In the genomic region with DNA sequence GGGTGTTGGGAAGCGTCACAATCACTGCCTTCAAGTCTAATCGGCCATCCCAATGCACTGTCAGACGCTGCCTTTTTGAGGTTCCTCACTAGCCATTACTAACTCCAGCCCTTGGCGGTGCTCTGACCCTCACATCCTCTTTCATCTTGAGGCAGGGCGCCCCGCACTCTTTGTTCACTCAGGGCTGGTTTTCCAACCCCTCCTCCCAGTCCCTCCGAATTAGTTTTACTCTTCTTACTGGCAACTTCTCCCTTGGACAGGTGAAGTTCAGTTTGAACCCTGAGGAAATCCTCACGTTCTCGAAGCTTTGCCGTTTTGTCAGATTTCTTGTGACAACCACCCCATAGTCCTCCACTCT, we compare ENCODE assay signal across 8 cellular contexts. TPM values are rescaled to one million over a fixed set of nuclear protein-coding genes. Genes with fewer than 3 reads are reported as not detected.
DNase-seq lines count a peak whose midpoint lies in the region; ATAC-seq and TF ChIP-seq lines count a peak whose summit lies in the region.

No MANE protein-coding gene starts in this region.

- peak; percentile 43 for DNase-seq in NOMO-1 treated with DMSO at 0.1 percent for 48 hours (lab: John Stamatoyannopoulos, UW; ENCODE audit: unreplicated experiment)
- DNase-seq in NOMO-1 treated with dmso at 0.1 percent for 144 hours (lab: John Stamatoyannopoulos, UW; ENCODE audit: unreplicated experiment): no peak
- no peak for DNase-seq in MG63
- DNase-seq in NCI-H187 (lab: John Stamatoyannopoulos, UW): no peak
- no peak for DNase-seq in SW480 (ENCODE audit: low spot score)

- peak overlapping the region; percentile 92 for H3K27ac ChIP-seq in duodenal mucosa (ENCODE audit: low read depth, low read length)
- H3K27ac ChIP-seq in neutrophil: peak overlapping the region; percentile 96

- H3K9ac ChIP-seq in duodenal mucosa (ENCODE audit: low read depth in 1 of 2, low read length in 2 of 2): peak overlapping the region; percentile 92 to 93

- ATAC-seq in HG02642 (IDR thresholded peaks at IDR 0.05; ENCODE audit: poor library complexity, unreplicated experiment): no peak

- H3K4me3 ChIP-seq in MG63 (peak overlapping the region; percentile 85), duodenal mucosa (ENCODE audit: low read depth in 1 of 2, low read length in 2 of 2) (peak overlapping the region; percentile 77 to 90), neutrophil (ENCODE audit: low read depth in 1 of 2, low read length in 1 of 2) (peak overlapping the region; percentile 87 to 96)

- H3K27me3 ChIP-seq in MG63 (no peaks in the 10 kb centered on the region), duodenal mucosa (ENCODE audit: control insufficient read depth in 1 of 2, insufficient read depth in 2 of 2, low read length in 2 of 2) (no peaks in the 10 kb centered on the region), neutrophil (no peaks in the 10 kb centered on the region)

- TF ChIP-seq CTCF in neutrophil (IDR thresholded peaks at IDR 0.05): no peak

- H3K36me3 ChIP-seq in MG63 (peaks cover 39% of the 10 kb centered on the region), duodenal mucosa (ENCODE audit: control insufficient read depth in 1 of 2, insufficient read depth in 2 of 2, low read length in 2 of 2) (peaks cover 2 to 33% of the 10 kb centered on the region in 2 donors), neutrophil (peaks cover 23% of the 10 kb centered on the region)

- H3K4me1 ChIP-seq in duodenal mucosa (ENCODE audit: control insufficient read depth in 1 of 2, insufficient read depth in 2 of 2, low read length in 2 of 2) (peaks cover 19 to 20% of the 10 kb centered on the region in 2 donors), neutrophil (ENCODE audit: control insufficient read depth in 1 of 2, insufficient read depth in 1 of 2, low read depth in 1 of 2, low read length in 1 of 2) (peaks cover 35 to 37% of the 10 kb centered on the region in 2 experiments)

- H3K9me3 ChIP-seq in MG63: no peaks in the 10 kb centered on the region; the same call in 1 of the 2 replicates
- no peaks in the 10 kb centered on the region for H3K9me3 ChIP-seq in duodenal mucosa (ENCODE audit: control insufficient read depth in 1 of 2, low read length in 2 of 2)
- no peaks in the 10 kb centered on the region for H3K9me3 ChIP-seq in neutrophil

RNA-seq across cellular contexts. Expression of a gene that starts 0.6 kb away (rescaled TPM):
- 3.5 and 5.3 TPM in 2 replicates for total RNA-seq in MG63 (2014; rRNA removed; shearing (Covaris generic); ENCODE audit: low replicate concordance)

RNA-seq across cellular contexts. Expression of a gene that starts 2.2 kb away (rescaled TPM):
- total RNA-seq in MG63 (2014; rRNA removed; shearing (Covaris generic); ENCODE audit: low replicate concordance): 1,876 and 4,191 TPM in 2 replicates

RNA-seq across cellular contexts. Expression of a gene that starts 9.4 kb away (rescaled TPM):
- 84.9 and 145 TPM in 2 replicates for total RNA-seq in MG63 (2014; rRNA removed; shearing (Covaris generic); ENCODE audit: low replicate concordance)

RNA-seq across cellular contexts. Expression of a gene that starts 14.3 kb away (rescaled TPM):
- 329 and 467 TPM in 2 replicates for total RNA-seq in MG63 (2014; rRNA removed; shearing (Covaris generic); ENCODE audit: low replicate concordance)

RNA-seq across cellular contexts. Expression of a gene that starts 33.7 kb away (rescaled TPM):
- 65.7 and 123 TPM in 2 replicates for total RNA-seq in MG63 (2014; rRNA removed; shearing (Covaris generic); ENCODE audit: low replicate concordance)
